ENCODE assay signal across 8 cellular contexts in genomic region chr19:7535035-7535992, GRCh38. TPM values are rescaled to one million over a fixed set of nuclear protein-coding genes. Genes with fewer than 3 reads are reported as not detected.
DNase-seq lines count a peak whose midpoint lies in the region; ATAC-seq, FAIRE-seq and TF ChIP-seq lines count a peak whose summit lies in the region.

TSS of gene PNPLA6 (plus strand) at chr19:7535717. CDS start at chr19:7535789, 72 bp downstream.

- FAIRE-seq in urothelium cell line (lab: Jason Lieb, UNC): peak; percentile 62

- in situ Hi-C loops in GM13977 (cut with MboI; ENCODE audit: low pct_unique_long_range_greater_than_20kb, low sequenced_read_pairs, unreplicated experiment): no loop called here

- no peak for TF ChIP-seq CTCF in GM13977 (IDR thresholded peaks at IDR 0.05; ENCODE audit: extremely low read depth, insufficient read depth, missing control alignments)

- peak; percentile 98 for DNase-seq in GM13977 (ENCODE audit: low spot score)
- DNase-seq in NCI-H1694 treated with DMSO at 0.1 percent for 48 hours (lab: John Stamatoyannopoulos, UW): peak; percentile 76
- DNase-seq in T-helper 2 cell: peak; percentile 83 to 93 (median 90)
- peak; percentile 74 to 97 (median 90) for DNase-seq in amygdala (lab: John Stamatoyannopoulos, UW)
- peak; percentile 99 for DNase-seq in left ventricle myocardium superior
- peak; percentile 75 for DNase-seq in pulmonary artery endothelial cell (ENCODE audit: low read depth, low spot score)
- peak; percentile 92 for DNase-seq in urothelium cell line (ENCODE audit: low spot score)

- peak; percentile 79 for ATAC-seq in HG02884 (IDR thresholded peaks at IDR 0.05; ENCODE audit: unreplicated experiment)
- ATAC-seq in left ventricle myocardium superior: peak; percentile 84

- intact Hi-C loops in left ventricle myocardium superior (cut with micrococcal nuclease): no loop called here

RNA-seq across cellular contexts. Expression of gene PNPLA6, which starts in this region (rescaled TPM):
- 55.6 TPM for total RNA-seq in left ventricle myocardium superior
- 82.8 and 106 TPM in 2 replicates for total RNA-seq in pulmonary artery endothelial cell

Comparison
In these comparisons a context has a peak if more than half of its experiments do, and no peak if none do; other contexts are left out.
1. Peak in every context shown above with its lines: DNase-seq and ATAC-seq.